Comparison of ENCODE assay signal across 19 cellular contexts in genomic region chr1:44314401-44314800, GRCh38. TPM values are rescaled to one million over a fixed set of nuclear protein-coding genes. Genes with fewer than 3 reads are reported as not detected.
DNase-seq lines count a peak whose midpoint lies in the region; ATAC-seq, FAIRE-seq and TF ChIP-seq lines count a peak whose summit lies in the region.
"Had no signal": no experiment of that assay in that cellular context is flagged by ENCODE, and none has a peak within 500 bp of the region (broad histone marks: within the 10 kb centered on the region; RNA-seq: fewer than 3 reads in every experiment).

No MANE protein-coding gene starts in this region.

- H3K4me3 ChIP-seq in A549 (no peak overlapping the region), hepatocyte (no peak overlapping the region), tibial nerve (no peak overlapping the region)
- H3K4me3 ChIP-seq: HAP-1, PC-9 had no signal

- TF ChIP-seq RAD21 in A549 (conservative IDR thresholded peaks at IDR 0.05 in 1 of 2, IDR thresholded peaks at IDR 0.05 in 1 of 2) = peak; percentile 22 to 31; a peak in 1 of 5 replicates

- no peak overlapping the region for H3K18ac ChIP-seq in H9 (ENCODE audit: insufficient read length, low read depth, low read length)

- no peak overlapping the region for H3T11ph ChIP-seq in H9 (ENCODE audit: low read length)

- no peaks in the 10 kb centered on the region for H4K20me1 ChIP-seq in H9 (ENCODE audit: control insufficient read depth, insufficient read depth, insufficient read length)
- H4K20me1 ChIP-seq in hepatocyte (ENCODE audit: insufficient read depth, poor library complexity, severe bottlenecking) = no peaks in the 10 kb centered on the region

- H3K9me2 ChIP-seq in hepatocyte (replicated peaks; ENCODE audit: insufficient read depth) = no peaks in the 10 kb centered on the region

- no peak overlapping the region for H4K8ac ChIP-seq in H9 (replicated peaks; ENCODE audit: insufficient read length, low read depth, low read length)

- H3K56ac ChIP-seq in H9 (ENCODE audit: insufficient read length, low read depth, low read length) = no peak overlapping the region

- H2AFZ ChIP-seq in H9 (ENCODE audit: low read length) (no peak overlapping the region), hepatocyte (no peak overlapping the region)
- H2AFZ ChIP-seq: PC-9 had no signal

- no peak overlapping the region for H4K5ac ChIP-seq in H9 (ENCODE audit: insufficient read length, low read depth, low read length)

- H3K36me3 Mint-ChIP-seq in H9 (ENCODE audit: insufficient read depth in 1 of 3, low read depth in 3 of 3) = peaks cover 14 to 58% (median 53%) of the 10 kb centered on the region in 3 experiments; a peak in 6 of 7 replicates

- H4K91ac ChIP-seq in H9 (ENCODE audit: insufficient read length, low read depth, low read length) = no peak overlapping the region

- peak; percentile 17; the same call in 1 of the 3 replicates for TF ChIP-seq CTCF in A549 (IDR thresholded peaks at IDR 0.05)
- peak; percentile 57; the same call in 2 of the 3 replicates for TF ChIP-seq CTCF in H9 (conservative IDR thresholded peaks at IDR 0.05)
- TF ChIP-seq CTCF in hepatocyte (IDR thresholded peaks at IDR 0.05; ENCODE audit: poor library complexity) = peak; percentile 21
- no peak for TF ChIP-seq CTCF in tibial nerve (IDR thresholded peaks at IDR 0.05)

- no peaks in the 10 kb centered on the region for H3K9me3 Mint-ChIP-seq in H9
- H3K9me3 Mint-ChIP-seq: activated naive CD4-positive, alpha-beta T cell treated with anti-CD3 and anti-CD28 coated beads, Interleukin-2, amount 10 ng/mL, durations not matched to agents 7 days and 5 days had no signal

- H3K4me2 ChIP-seq in A549 (no peak overlapping the region), H9 (ENCODE audit: insufficient read depth, insufficient read length, low read length) (no peak overlapping the region), hepatocyte (no peak overlapping the region)
- H3K4me2 ChIP-seq: PC-9 had no signal

- no peak overlapping the region for H3K9ac ChIP-seq in H9 (ENCODE audit: extremely low read depth, insufficient read length, low read length)

- H2BK120ac ChIP-seq in H9 (ENCODE audit: low read depth, low read length, poor library complexity, severe bottlenecking) = no peak overlapping the region

- no peak overlapping the region for H3K14ac ChIP-seq in H9 (ENCODE audit: insufficient read depth, low read length)

- POLR2A ChIA-PET in A549 (lab: Yijun Ruan, JAX) = interaction anchor here (0.6 kb wide), 1 partner anchor 326 kb away, joined by 4 read pairs; no protein-coding TSS in a partner anchor

- H2BK5ac ChIP-seq in H9 (ENCODE audit: insufficient read length, low read length) = no peak overlapping the region

- H3K23ac ChIP-seq in H9 (ENCODE audit: insufficient read length, low read depth, low read length) = no peak overlapping the region

- no peaks in the 10 kb centered on the region for H3K27me3 ChIP-seq in H9 (ENCODE audit: insufficient read depth, low read length)
- H3K27me3 ChIP-seq in hepatocyte = no peaks in the 10 kb centered on the region
- no peaks in the 10 kb centered on the region for H3K27me3 ChIP-seq in tibial nerve

- no peaks in the 10 kb centered on the region for H3K79me1 ChIP-seq in H9 (ENCODE audit: insufficient read depth, low read depth, low read length, poor library complexity, severe bottlenecking)

- 69% methylated on average over 4 of the region's 4 CpGs for WGBS in A549 (ENCODE audit: missing lambda C conversion rate)
- WGBS in H9 (ENCODE audit: extremely low coverage, insufficient read length, low lambda C conversion rate) = no CpG with 5 or more reads among the region's 4 CpGs
- 56% methylated on average over 4 of the region's 4 CpGs for WGBS in hepatocyte (ENCODE audit: low lambda C conversion rate, missing lambda C conversion rate)
- WGBS in tibial nerve, 2 donors = 40 to 65% methylated on average over 4 of the region's 4 CpGs

- TF ChIP-seq POLR2A in A549 (IDR thresholded peaks at IDR 0.05; ENCODE audit: low read length) = no peak
- no peak for TF ChIP-seq POLR2A in tibial nerve (IDR thresholded peaks at IDR 0.05)

- ATAC-seq in A549 = peak in 1 of 2 experiments; percentile 64; a peak in 2 of 6 replicates
- ATAC-seq: left lobe of liver; stimulated activated naive CD8-positive, alpha-beta T cell treated with anti-CD3 and anti-CD28 coated beads, Interleukin-15, Interleukin-2, amounts not matched to agents 100 U/mL and 50 U/mL, for 24 hours had no signal

- no peak for FAIRE-seq in A549 (lab: Jason Lieb, UNC)
- FAIRE-seq: TTC549 had no signal

- H2AK5ac ChIP-seq in H9 (ENCODE audit: insufficient read length, low read length) = no peak overlapping the region

- H3K4me1 ChIP-seq in A549 (no peaks in the 10 kb centered on the region), H9 (ENCODE audit: insufficient read depth, low read length) (no peaks in the 10 kb centered on the region), hepatocyte (ENCODE audit: insufficient read depth) (peaks cover 3% of the 10 kb centered on the region), tibial nerve (peaks cover 0 to 16% (median 0%) of the 10 kb centered on the region in 4 donors)

- H3K36me3 ChIP-seq in hepatocyte (replicated peaks; ENCODE audit: insufficient read depth, low read depth) = no peaks in the 10 kb centered on the region
- H3K36me3 ChIP-seq in tibial nerve = peaks cover 0 to 92% (median 12%) of the 10 kb centered on the region in 3 donors

- no peaks in the 10 kb centered on the region for H3K79me2 ChIP-seq in H9 (ENCODE audit: insufficient read depth, low read length)
- no peaks in the 10 kb centered on the region for H3K79me2 ChIP-seq in hepatocyte

- H2BK15ac ChIP-seq in H9 (ENCODE audit: low read depth, low read length) = no peak overlapping the region

- no peaks in the 10 kb centered on the region for H3K9me3 ChIP-seq in A549
- no peaks in the 10 kb centered on the region for H3K9me3 ChIP-seq in H9 (ENCODE audit: control insufficient read depth, low read depth, low read length)
- no peaks in the 10 kb centered on the region for H3K9me3 ChIP-seq in hepatocyte (ENCODE audit: low read depth)
- H3K9me3 ChIP-seq in tibial nerve = no peaks in the 10 kb centered on the region
- H3K9me3 ChIP-seq: HAP-1 had no signal

- H3K27ac ChIP-seq in A549 = no peak overlapping the region
- no peak overlapping the region for H3K27ac ChIP-seq in H9 (ENCODE audit: insufficient read length, low read depth, low read length)
- no peak overlapping the region for H3K27ac ChIP-seq in hepatocyte
- H3K27ac ChIP-seq in tibial nerve = no peak overlapping the region
- H3K27ac ChIP-seq: PC-9 had no signal

- H3K27me3 Mint-ChIP-seq in H9 (ENCODE audit: low read depth) = no peaks in the 10 kb centered on the region
- H3K27me3 Mint-ChIP-seq: activated naive CD4-positive, alpha-beta T cell treated with anti-CD3 and anti-CD28 coated beads, Interleukin-2, amount 10 ng/mL, durations not matched to agents 7 days and 5 days had no signal

- no peak overlapping the region for H2BK20ac ChIP-seq in H9 (ENCODE audit: low read depth, low read length, poor library complexity, severe bottlenecking)

- H3K4me1 Mint-ChIP-seq in H9 = peaks cover 16 to 46% of the 10 kb centered on the region in 2 experiments

- DNase-seq in A549 (ENCODE audit: low read depth in 1 of 2, low spot score in 1 of 2) (no peak), H9 (peak; percentile 36), astrocyte of the hippocampus (ENCODE audit: low read depth, low spot score) (peak; percentile 20), hepatocyte (ENCODE audit: low spot score) (no peak), NCI-H1048 (lab: John Stamatoyannopoulos, UW) (no peak), tibial nerve (ENCODE audit: low spot score in 2 of 2) (no peak)
- DNase-seq in activated naive CD4-positive, alpha-beta T cell treated with anti-CD3 and anti-CD28 coated beads, Interleukin-2, amount 50 U/mL, for 16 hours = no peak
- DNase-seq in stimulated activated CD4-positive, alpha-beta T cell treated with anti-CD3 and anti-CD28 coated beads, Interleukin-2, amount 100 ng/mL, for 48 hours = no peak
- DNase-seq: ACHN; activated CD4-positive, alpha-beta T cell treated with anti-CD3 and anti-CD28 coated beads, Interleukin-2, amount 50 U/mL, for 4 hours; activated naive CD4-positive, alpha-beta T cell treated with anti-CD3 and anti-CD28 coated beads, Interleukin-2, amount 10 ng/mL, durations not matched to agents 7 days and 5 days; activated T-cell treated with anti-CD3 and anti-CD28 coated beads, Interleukin-2, amount 50 U/mL, for 1 hour; NCI-H1694 treated with DMSO at 0.1 percent for 48 hours; NCI-H510A; PC-9; stimulated activated naive CD8-positive, alpha-beta T cell treated with anti-CD3 and anti-CD28 coated beads, Interleukin-15, Interleukin-2, amounts not matched to agents 100 U/mL and 50 U/mL, for 24 hours had no signal

- no peak overlapping the region for H3K4me3 Mint-ChIP-seq in H9
- H3K4me3 Mint-ChIP-seq: activated naive CD4-positive, alpha-beta T cell treated with anti-CD3 and anti-CD28 coated beads, Interleukin-2, amount 10 ng/mL, durations not matched to agents 7 days and 5 days had no signal

- TF ChIP-seq EP300 in A549 (IDR thresholded peaks at IDR 0.05) (no peak), tibial nerve (IDR thresholded peaks at IDR 0.05) (no peak)

- CTCF ChIA-PET in A549 (lab: Yijun Ruan, JAX) = interaction anchor here (0.6 to 3.5 kb wide), 7 partner anchors 10 to 338 kb away, joined by 3 to 18 read pairs (median 5); no protein-coding TSS in a partner anchor

- no peak overlapping the region for H3K4ac ChIP-seq in H9 (ENCODE audit: low read depth, low read length)

- H2BK12ac ChIP-seq in H9 (ENCODE audit: insufficient read length, low read depth, low read length) = no peak overlapping the region

- peak overlapping the region in 1 of 3 experiments; percentile 51; a peak in 1 of 7 replicates for H3K27ac Mint-ChIP-seq in H9
- H3K27ac Mint-ChIP-seq: activated naive CD4-positive, alpha-beta T cell treated with anti-CD3 and anti-CD28 coated beads, Interleukin-2, amount 10 ng/mL, durations not matched to agents 7 days and 5 days had no signal

- no peaks in the 10 kb centered on the region for H3K23me2 ChIP-seq in H9 (ENCODE audit: insufficient read length, low read depth, low read length, poor library complexity, severe bottlenecking)

TF ChIP-seq in A549, 52 proteins besides CTCF, POLR2A, EP300 and RAD21 (continues in another document):
- TF ChIP-seq BHLHE40 (IDR thresholded peaks at IDR 0.05; ENCODE audit: low read depth, low read length) (no peak), HEYL (CRISPR knock-in tag; IDR thresholded peaks at IDR 0.05) (no peak), ZNF302 (CRISPR knock-in tag; IDR thresholded peaks at IDR 0.05) (no peak), ZC3H11A (IDR thresholded peaks at IDR 0.05) (no peak), MYC (IDR thresholded peaks at IDR 0.05; ENCODE audit: borderline replicate concordance, low read length) (no peak), SMC3 (IDR thresholded peaks at IDR 0.05) (0 out of 3 replicates have a peak, but pooled peaks have one; percentile 14)

RNA-seq across cellular contexts. Expression of gene ERI3, which starts 40.7 kb away (rescaled TPM):
- 43.4 and 46.1 TPM in 2 replicates for polyA plus RNA-seq in A549 (2011; rRNA removed)
- 61.0 and 83.0 TPM in 2 replicates for polyA plus RNA-seq in A549 (2012; cell fraction: cytosol; rRNA removed)
- polyA plus RNA-seq in A549 (2012; cell fraction: nucleus; rRNA removed) = 73.0 and 86.1 TPM in 2 replicates
- polyA plus RNA-seq in A549 (2017; fragmentation: RNase III; extraction: RNeasy Plus Mini Kit Qiagen cat#74134 plus additional on column Dnase treatment) = 43.7 to 44.7 TPM (median 44.1 TPM) in 3 replicates
- 70.1 and 71.2 TPM in 2 replicates for polyA minus RNA-seq in A549 (2011; rRNA and poly(A)+ RNA removed)
- 59.7 and 61.6 TPM in 2 replicates for total RNA-seq in H9 (2021)
- total RNA-seq in hepatocyte = 51.3 and 59.4 TPM in 2 replicates
- polyA plus RNA-seq in hepatocyte = 93.2 and 104 TPM in 2 replicates
- 10 to 100 TPM; 60.1 to 82.2 (median 66.5) TPM for total RNA-seq in tibial nerve

Comparison
In these comparisons a context has a peak if more than half of its experiments do, and no peak if none do; other contexts are left out.
1. DNase-seq: peak in H9 (single experiment) and astrocyte of the hippocampus (single experiment); none in A549 (0 of 2), hepatocyte (single experiment), activated naive CD4-positive, alpha-beta T cell treated with anti-CD3 and anti-CD28 coated beads, Interleukin-2, amount 50 U/mL, for 16 hours (single experiment), NCI-H1048 (single experiment), tibial nerve (0 of 2) and stimulated activated CD4-positive, alpha-beta T cell treated with anti-CD3 and anti-CD28 coated beads, Interleukin-2, amount 100 ng/mL, for 48 hours (0 of 2).
2. CTCF ChIP-seq: peak in A549 (single experiment), H9 (single experiment) and hepatocyte (single experiment); none in tibial nerve (0 of 5).